25 cellular contexts compared by ENCODE assay signal in genomic region chr18:77025831-77026363, GRCh38.
"Had no signal": no experiment of that assay in that cellular context is flagged by ENCODE, and none has a peak within 500 bp of the region (broad histone marks: within the 10 kb centered on the region; RNA-seq: fewer than 3 reads in every experiment).

No MANE protein-coding gene starts in this region.

- H3K9me3 ChIP-seq: esophagus squamous epithelium, ovary, psoas muscle, sigmoid colon, suprapubic skin, thyroid gland, vagina had no signal

- H3K4me2 ChIP-seq: neural progenitor cell had no signal

- H3K27ac Mint-ChIP-seq: memory B cell; nephron; neural progenitor cell; stimulated activated memory B cell treated with anti-CD40 and anti-IgM and Interleukin-4, amounts not matched to agents 10 μg/mL and 1 μg/mL and 100 μg/mL, for 72 hours; stimulated activated naive CD8-positive, alpha-beta T cell treated with anti-CD3 and anti-CD28 coated beads, Interleukin-15, Interleukin-2, amounts not matched to agents 100 ng/mL and 50 ng/mL, for 24 hours had no signal

- H3K27me3 Mint-ChIP-seq: effector memory CD8-positive, alpha-beta T cell; memory B cell; stimulated activated memory B cell treated with anti-CD40 and anti-IgM and Interleukin-4, amounts not matched to agents 10 μg/mL and 1 μg/mL and 100 μg/mL, for 72 hours; stimulated activated naive CD8-positive, alpha-beta T cell treated with anti-CD3 and anti-CD28 coated beads, Interleukin-15, Interleukin-2, amounts not matched to agents 100 ng/mL and 50 ng/mL, for 24 hours had no signal

- H3K4me1 ChIP-seq: esophagus squamous epithelium, neural progenitor cell, sigmoid colon, suprapubic skin, thyroid gland had no signal

- H3K27me3 ChIP-seq: esophagus squamous epithelium, neural progenitor cell, ovary, sigmoid colon, suprapubic skin, thyroid gland, vagina had no signal

- H3K36me3 Mint-ChIP-seq: neural progenitor cell had no signal

- H2AFZ ChIP-seq: neural progenitor cell had no signal

- H3K4me3 ChIP-seq: coronary artery, esophagus squamous epithelium, lung, neural progenitor cell, ovary, psoas muscle, sigmoid colon, suprapubic skin, thyroid gland, vagina had no signal

- H3K9ac ChIP-seq: neural progenitor cell had no signal

- H3K4me3 Mint-ChIP-seq: effector memory CD8-positive, alpha-beta T cell; memory B cell; nephron; neural progenitor cell; stimulated activated memory B cell treated with anti-CD40 and anti-IgM and Interleukin-4, amounts not matched to agents 10 μg/mL and 1 μg/mL and 100 μg/mL, for 72 hours; stimulated activated naive CD8-positive, alpha-beta T cell treated with anti-CD3 and anti-CD28 coated beads, Interleukin-15, Interleukin-2, amounts not matched to agents 100 ng/mL and 50 ng/mL, for 24 hours had no signal

- H3K36me3 ChIP-seq: neural progenitor cell, ovary, sigmoid colon, thyroid gland, vagina had no signal

- ATAC-seq: effector memory CD8-positive, alpha-beta T cell; left lobe of liver; psoas muscle; right cardiac atrium; stimulated activated memory B cell treated with anti-CD40 and anti-IgM and Interleukin-4, amounts not matched to agents 10 μg/mL and 1 μg/mL and 100 μg/mL, for 72 hours had no signal

- H3K9me3 Mint-ChIP-seq: effector memory CD8-positive, alpha-beta T cell; memory B cell; stimulated activated memory B cell treated with anti-CD40 and anti-IgM and Interleukin-4, amounts not matched to agents 10 μg/mL and 1 μg/mL and 100 μg/mL, for 72 hours; stimulated activated naive CD8-positive, alpha-beta T cell treated with anti-CD3 and anti-CD28 coated beads, Interleukin-15, Interleukin-2, amounts not matched to agents 100 ng/mL and 50 ng/mL, for 24 hours had no signal

- H3K27ac ChIP-seq: coronary artery, esophagus squamous epithelium, neural progenitor cell, ovary, sigmoid colon, suprapubic skin, thyroid gland, vagina had no signal

- DNase-seq: dermis blood vessel endothelial cell; effector memory CD8-positive, alpha-beta T cell; erythroblast; esophagus squamous epithelium; foreskin melanocyte; occipital lobe; ovary; posterior cingulate gyrus; psoas muscle; right cardiac atrium; sigmoid colon; stimulated activated CD4-positive, alpha-beta T cell treated with anti-CD3 and anti-CD28 coated beads, Interleukin-2, amount 100 ng/mL, for 24 hours; stimulated activated CD4-positive, alpha-beta T cell treated with anti-CD3 and anti-CD28 coated beads, Interleukin-4, amount 100 ng/mL, for 4 hours; thyroid gland; trophoblast cell had no signal
